18 cellular contexts compared by ENCODE assay signal in genomic region chr17:59696682-59697277, GRCh38. TPM values are rescaled to one million over a fixed set of nuclear protein-coding genes. Genes with fewer than 3 reads are reported as not detected.
A peak's percentile ranks its signal among the peaks of the same experiment; 100 is the strongest.
DNase-seq lines count a peak whose midpoint lies in the region; ATAC-seq, FAIRE-seq and TF ChIP-seq lines count a peak whose summit lies in the region.
"Had no signal": no experiment of that assay in that cellular context is flagged by ENCODE, and none has a peak within 500 bp of the region (broad histone marks: within the 10 kb centered on the region; RNA-seq: fewer than 3 reads in every experiment).

No MANE protein-coding gene starts in this region.

- no TSS peak for BruUV-seq in GM12878 (replicated peaks; lab: Mats Ljungman, UMichigan)

- 0 out of 4 replicates have a peak, but pooled peaks of 1 of the 2 experiments have one; percentile 8 for TF ChIP-seq EP300 in GM12878 (IDR thresholded peaks at IDR 0.05; ENCODE audit: borderline replicate concordance in 1 of 2, control insufficient read depth in 1 of 2, low read depth in 2 of 2, low read length in 2 of 2)

- no peak; the same call in 2 of the 3 replicates for ATAC-seq in GM23338
- ATAC-seq in GM12878, result peak; percentile 86
- ATAC-seq in sciatic nerve, result no peak
- ATAC-seq in omental fat pad (ENCODE audit: low FRiP score), result no peak
- ATAC-seq: gastroesophageal sphincter, Right ventricle myocardium inferior had no signal

- H3K4me2 ChIP-seq in GM23338 (no peak overlapping the region), GM12878 (ENCODE audit: control insufficient read depth, insufficient read depth) (no peak overlapping the region)

- intact Hi-C loops in GM12878 (cut with micrococcal nuclease; ENCODE audit: unreplicated experiment) (no loop called here), sciatic nerve (cut with DNase I) (no loop called here)

- CTCF ChIA-PET in GM12878 (lab: Yijun Ruan, JAX), result no interaction called here

- peak; percentile 45; the same call in 1 of the 2 replicates for TF ChIP-seq POLR2A in GM12878 (IDR thresholded peaks at IDR 0.05; ENCODE audit: low read depth, low read length)

- H3K79me2 ChIP-seq in GM23338 (replicated peaks; ENCODE audit: insufficient read depth) (peaks cover 87% of the 10 kb centered on the region), GM12878 (ENCODE audit: control insufficient read depth, insufficient read depth, low read length) (peaks cover 57% of the 10 kb centered on the region)

- peaks cover 19% of the 10 kb centered on the region for H3F3A ChIP-seq in GM23338 (replicated peaks; ENCODE audit: low read depth)

- no peak overlapping the region for H3K4me3 ChIP-seq in GM23338
- no peak overlapping the region for H3K4me3 ChIP-seq in GM12878
- no peak overlapping the region for H3K4me3 ChIP-seq in neutrophil (ENCODE audit: low read depth in 1 of 2, low read length in 1 of 2)
- H3K4me3 ChIP-seq: gastroesophageal sphincter had no signal

- RAD21 ChIA-PET in GM12878 (lab: Charles Lee; ENCODE audit: unreplicated experiment), result no interaction called here

- POLR2A ChIA-PET in GM12878 (lab: Charles Lee), result no interaction called here

- H3K4me3 Mint-ChIP-seq in GM23338, result no peak overlapping the region
- H3K4me3 Mint-ChIP-seq: neural crest cell had no signal

- no peak overlapping the region for H3K27ac Mint-ChIP-seq in GM23338

- TF ChIP-seq CTCF in GM23338 (conservative IDR thresholded peaks at IDR 0.05; ENCODE audit: low read depth in 2 of 2) (no peak), GM12878 (IDR thresholded peaks at IDR 0.05 in 2 of 3, conservative IDR thresholded peaks at IDR 0.05 in 1 of 3; ENCODE audit: control insufficient read depth in 2 of 3, extremely low read depth in 1 of 3, insufficient read depth in 1 of 3, low read depth in 3 of 3, low read length in 3 of 3) (no peak), neutrophil (IDR thresholded peaks at IDR 0.05) (no peak), omental fat pad (IDR thresholded peaks at IDR 0.05) (no peak)

- peaks cover 7% of the 10 kb centered on the region for H3K4me1 Mint-ChIP-seq in GM23338

- no peaks in the 10 kb centered on the region for H3K9me3 ChIP-seq in GM12878 (replicated peaks; ENCODE audit: control insufficient read depth, insufficient read depth, low read length)
- H3K9me3 ChIP-seq in neutrophil, result no peaks in the 10 kb centered on the region
- H3K9me3 ChIP-seq: gastroesophageal sphincter had no signal

- H3K27me3 Mint-ChIP-seq in GM23338 (ENCODE audit: insufficient read depth, low read depth, poor library complexity), result peaks cover 7% of the 10 kb centered on the region

- H3K36me3 ChIP-seq in GM23338 (ENCODE audit: insufficient read depth) (peaks cover 34% of the 10 kb centered on the region), GM12878 (ENCODE audit: control insufficient read depth in 2 of 2, insufficient read depth in 2 of 2, low read length in 1 of 2) (peaks cover 12 to 38% of the 10 kb centered on the region in 2 experiments), neutrophil (peaks cover 75% of the 10 kb centered on the region)

- H3K27ac ChIP-seq in GM23338 (ENCODE audit: low read depth) (peak overlapping the region; percentile 60), GM12878 (ENCODE audit: control insufficient read depth, insufficient read depth) (no peak overlapping the region), neutrophil (peak overlapping the region; percentile 58)
- H3K27ac ChIP-seq: gastroesophageal sphincter had no signal

- DNase-seq in DMS 273 (lab: John Stamatoyannopoulos, UW; ENCODE audit: unreplicated experiment) (peak; percentile 42), DMS 273 treated with DMSO at 0.1 percent for 48 hours (lab: John Stamatoyannopoulos, UW) (no peak), GM23338 (ENCODE audit: low spot score) (no peak), GM12878 (ENCODE audit: low read depth, low spot score) (peak; percentile 13), sciatic nerve (ENCODE audit: low spot score) (no peak), GM19238 (ENCODE audit: insufficient read length, low spot score) (no peak), omental fat pad (ENCODE audit: low spot score) (no peak)
- DNase-seq: 8988T; aorta; effector CD8-positive, alpha-beta T cell; NCI-H345; trophoblast cell had no signal

- H3K4me1 ChIP-seq in GM23338 (ENCODE audit: insufficient read depth) (peaks cover 8% of the 10 kb centered on the region), GM12878 (ENCODE audit: control insufficient read depth, insufficient read depth, low read length) (peaks cover 10% of the 10 kb centered on the region), neutrophil (ENCODE audit: control insufficient read depth in 1 of 2, insufficient read depth in 1 of 2, low read depth in 1 of 2, low read length in 1 of 2) (peaks cover 11 to 12% of the 10 kb centered on the region in 2 experiments)
- H3K4me1 ChIP-seq: gastroesophageal sphincter had no signal

- H4K20me1 ChIP-seq in GM23338 (replicated peaks; ENCODE audit: insufficient read depth) (peaks cover 76% of the 10 kb centered on the region), GM12878 (ENCODE audit: control insufficient read depth, insufficient read depth) (no peaks in the 10 kb centered on the region)

- no peak for TF ChIP-seq RAD21 in GM12878 (IDR thresholded peaks at IDR 0.05; ENCODE audit: insufficient read depth, low read depth, low read length)

- H3K36me3 Mint-ChIP-seq in GM23338 (ENCODE audit: low read depth), result peaks cover 72% of the 10 kb centered on the region

- 91% methylated on average over 2 of the region's 2 CpGs for WGBS in GM12878 (ENCODE audit: insufficient coverage, insufficient replicate concordance, low lambda C conversion rate, missing lambda C conversion rate)

- H3K9me2 ChIP-seq in GM23338 (ENCODE audit: insufficient read depth), result no peaks in the 10 kb centered on the region

- no peaks in the 10 kb centered on the region for H3K9me3 Mint-ChIP-seq in GM23338
- H3K9me3 Mint-ChIP-seq: neural crest cell had no signal

- peak; percentile 69 for FAIRE-seq in GM12878 (lab: Jason Lieb, UNC)
- FAIRE-seq: D721Med, TTC549 had no signal

- no peaks in the 10 kb centered on the region for H3K27me3 ChIP-seq in GM23338 (ENCODE audit: insufficient read depth)
- no peaks in the 10 kb centered on the region for H3K27me3 ChIP-seq in GM12878 (replicated peaks in 1 of 2; ENCODE audit: control insufficient read depth in 2 of 2, insufficient read depth in 2 of 2, low read length in 1 of 2)
- H3K27me3 ChIP-seq in neutrophil, result no peaks in the 10 kb centered on the region
- H3K27me3 ChIP-seq: gastroesophageal sphincter had no signal

- H2AFZ ChIP-seq in GM23338, result no peak overlapping the region
- no peak overlapping the region for H2AFZ ChIP-seq in GM12878 (ENCODE audit: control insufficient read depth, low read depth, low read length)

- in situ Hi-C loops in GM12878 (cut with MboI), result no loop called here

- SMC1A ChIA-PET in GM12878 (lab: Charles Lee; ENCODE audit: uncharacterized antibody, unreplicated experiment), result no interaction called here

- H3K9ac ChIP-seq in GM12878 (ENCODE audit: control insufficient read depth, insufficient read depth, low read length), result no peak overlapping the region

TF ChIP-seq in GM23338, 12 proteins besides CTCF, POLR2A, EP300 and RAD21 (continues in another document):
- TF ChIP-seq POLR2AphosphoS5 (IDR thresholded peaks at IDR 0.05; ENCODE audit: low read depth) (no peak), EZH2phosphoT487 (IDR thresholded peaks at IDR 0.05; ENCODE audit: unreplicated experiment) (no peak)

TF ChIP-seq in GM12878, 131 proteins besides CTCF, POLR2A, EP300 and RAD21 (continues in another document):
- peak; percentile 82 for TF ChIP-seq BCL11A (IDR thresholded peaks at IDR 0.05; ENCODE audit: low read depth, low read length)

RNA-seq across cellular contexts. Expression of gene PTRH2, which starts 10.4 kb away (rescaled TPM):
- 26.6 and 32.7 TPM in 2 replicates for total RNA-seq in GM23338 (2014; rRNA removed; shearing (Covaris generic))
- 70.7 and 85.2 TPM in 2 replicates for polyA plus RNA-seq in GM23338 (2016; fragmentation: Nextera tagmentation; extraction: Ambion mirVana)
- total RNA-seq in GM12878 (2013; cell fraction: nucleolus; rRNA removed), result 40.4 and 43.9 TPM in 2 replicates
- 47.0 and 48.7 TPM in 2 replicates for total RNA-seq in GM12878 (2014; rRNA removed)
- 38.3 and 38.8 TPM in 2 replicates for total RNA-seq in GM12878 (2014; rRNA removed; fragmentation: Illumina TruSeq; extraction: Trizol)
- 37.7 and 41.7 TPM in 2 replicates for total RNA-seq in GM12878 (2021)
- 54.1 TPM for polyA plus RNA-seq in GM12878 (2011; ENCODE audit: low read depth)
- polyA plus RNA-seq in GM12878 (2011; rRNA removed), result 81.6 and 94.8 TPM in 2 replicates
- polyA plus RNA-seq in GM12878 (2011; cell fraction: cytosol; rRNA removed), result 52.3 and 52.9 TPM in 2 replicates
- polyA plus RNA-seq in GM12878 (2011; cell fraction: nucleus; rRNA removed), result 37.9 and 40.9 TPM in 2 replicates
- polyA plus RNA-seq in GM12878 (2012), result 37.9 and 44.7 TPM in 2 replicates
- 73.0 and 84.6 TPM in 2 replicates for polyA plus RNA-seq in GM12878 (2014; fragmentation: Illumina TruSeq; extraction: Trizol)
- 100 to 1,000 TPM; 128 to 156 TPM for polyA plus RNA-seq in GM12878 (2014; fragmentation: Nextera tagmentation; extraction: Ambion mirVana)
- 62.5 and 67.5 TPM in 2 replicates for polyA plus RNA-seq in GM12878 (2014; rRNA removed)
- 10 to 100 TPM; 58.0 to 59.3 TPM for polyA plus RNA-seq in GM12878 (2016; fragmentation: Nextera tagmentation; extraction: Ambion mirVana)
- 33.3 and 49.5 TPM in 2 replicates for polyA minus RNA-seq in GM12878 (2011; rRNA and poly(A)+ RNA removed)
- 5.1 and 7.2 TPM in 2 replicates for polyA minus RNA-seq in GM12878 (2011; cell fraction: cytosol; rRNA and poly(A)+ RNA removed)
- polyA minus RNA-seq in GM12878 (2011; cell fraction: nucleus; rRNA and poly(A)+ RNA removed), result 12.6 and 18.2 TPM in 2 replicates
- total RNA-seq in sciatic nerve, result 22.0 TPM
- total RNA-seq in omental fat pad, result 10 to 100 TPM; 28.1 to 80.0 (median 30.6) TPM

RNA-seq across cellular contexts. Expression of gene VMP1, which starts 10.7 kb away (rescaled TPM):
- 112 and 137 TPM in 2 replicates for total RNA-seq in GM23338 (2014; rRNA removed; shearing (Covaris generic))
- 63.1 and 70.1 TPM in 2 replicates for polyA plus RNA-seq in GM23338 (2016; fragmentation: Nextera tagmentation; extraction: Ambion mirVana)
- 475 and 481 TPM in 2 replicates for total RNA-seq in GM12878 (2013; cell fraction: nucleolus; rRNA removed)
- total RNA-seq in GM12878 (2014; rRNA removed), result 135 and 169 TPM in 2 replicates
- 150 and 160 TPM in 2 replicates for total RNA-seq in GM12878 (2014; rRNA removed; fragmentation: Illumina TruSeq; extraction: Trizol)
- 132 and 139 TPM in 2 replicates for total RNA-seq in GM12878 (2021)
- 49.4 TPM for polyA plus RNA-seq in GM12878 (2011; ENCODE audit: low read depth)
- 171 and 218 TPM in 2 replicates for polyA plus RNA-seq in GM12878 (2011; rRNA removed)
- 50.7 and 56.0 TPM in 2 replicates for polyA plus RNA-seq in GM12878 (2011; cell fraction: cytosol; rRNA removed)
- polyA plus RNA-seq in GM12878 (2011; cell fraction: nucleus; rRNA removed), result 117 and 155 TPM in 2 replicates
- 54.2 and 94.2 TPM in 2 replicates for polyA plus RNA-seq in GM12878 (2012)
- polyA plus RNA-seq in GM12878 (2014; fragmentation: Illumina TruSeq; extraction: Trizol), result 121 and 153 TPM in 2 replicates
- polyA plus RNA-seq in GM12878 (2014; fragmentation: Nextera tagmentation; extraction: Ambion mirVana), result 100 to 1,000 TPM; 130 to 199 TPM
- 78.0 and 88.4 TPM in 2 replicates for polyA plus RNA-seq in GM12878 (2014; rRNA removed)
- 100 to 1,000 TPM; 107 to 111 TPM for polyA plus RNA-seq in GM12878 (2016; fragmentation: Nextera tagmentation; extraction: Ambion mirVana)
- polyA minus RNA-seq in GM12878 (2011; rRNA and poly(A)+ RNA removed), result 205 and 241 TPM in 2 replicates
- 66.8 and 88.2 TPM in 2 replicates for polyA minus RNA-seq in GM12878 (2011; cell fraction: cytosol; rRNA and poly(A)+ RNA removed)
- 262 and 332 TPM in 2 replicates for polyA minus RNA-seq in GM12878 (2011; cell fraction: nucleus; rRNA and poly(A)+ RNA removed)
- 236 TPM for total RNA-seq in sciatic nerve
- total RNA-seq in omental fat pad, result 100 to 1,000 TPM; 169 to 476 (median 278) TPM

Comparison
In these comparisons a context has a peak if more than half of its experiments do, and no peak if none do; other contexts are left out.
1. DNase-seq: peak in DMS 273 (single experiment) and GM12878 (single experiment); none in DMS 273 treated with DMSO at 0.1 percent for 48 hours (single experiment), GM23338 (single experiment), sciatic nerve (single experiment), GM19238 (single experiment) and omental fat pad (single experiment).